Comparison of ENCODE assay signal across 12 cellular contexts in the genomic region with DNA sequence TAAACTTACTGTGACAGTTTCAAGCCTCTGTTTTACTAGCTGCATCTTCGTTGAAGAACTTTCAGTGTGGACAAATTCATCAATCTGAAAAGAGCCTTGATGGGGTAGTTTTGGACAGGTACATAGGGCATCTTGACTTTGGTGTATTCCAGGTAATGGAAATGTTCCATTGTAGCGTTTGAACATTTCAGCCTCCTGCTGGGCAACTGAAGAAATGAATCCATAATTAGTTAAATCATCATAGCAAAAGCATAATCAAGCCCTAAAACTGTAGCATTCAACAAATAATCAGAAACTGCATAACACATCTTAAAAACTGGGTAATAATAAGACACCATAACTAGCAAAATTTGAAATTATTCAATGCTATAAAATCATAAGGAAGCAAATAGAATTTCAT.
A peak's percentile ranks its signal among the peaks of the same experiment; 100 is the strongest.
DNase-seq lines count a peak whose midpoint lies in the region; ATAC-seq and TF ChIP-seq lines count a peak whose summit lies in the region.
"Had no signal": no experiment of that assay in that cellular context is flagged by ENCODE, and none has a peak within 500 bp of the region (broad histone marks: within the 10 kb centered on the region; RNA-seq: fewer than 3 reads in every experiment).

No MANE protein-coding gene starts in this region.

- no peaks in the 10 kb centered on the region for H3K9me3 ChIP-seq in mammary epithelial cell (replicated peaks; ENCODE audit: insufficient read depth, low read length)
- H3K9me3 ChIP-seq: upper lobe of right lung had no signal

- H3K36me3 ChIP-seq in mammary epithelial cell (ENCODE audit: insufficient read depth, low read length), result no peaks in the 10 kb centered on the region

- H3K27ac Mint-ChIP-seq in nephron, result no peak overlapping the region

- H3K4me3 ChIP-seq in LNCaP clone FGC (ENCODE audit: low read depth, low read length) (no peak overlapping the region), mammary epithelial cell (replicated peaks in 1 of 3; ENCODE audit: insufficient read depth in 1 of 3, low read depth in 2 of 3, low read length in 3 of 3) (no peak overlapping the region)
- H3K4me3 ChIP-seq: coronary artery, upper lobe of right lung had no signal

- WGBS in mammary epithelial cell (ENCODE audit: low coverage, missing lambda C conversion rate), result 46% methylated on average over 2 of the region's 2 CpGs

- H3K36me3 Mint-ChIP-seq in nephron (ENCODE audit: low read depth), result peaks cover 9% of the 10 kb centered on the region

- no peaks in the 10 kb centered on the region for H3K27me3 Mint-ChIP-seq in nephron (ENCODE audit: low read depth)

- no peaks in the 10 kb centered on the region for H4K20me1 ChIP-seq in mammary epithelial cell (ENCODE audit: insufficient read depth, low read length)

- no peak overlapping the region for H3K27ac ChIP-seq in mammary epithelial cell (ENCODE audit: insufficient read depth, low read depth, low read length)
- H3K27ac ChIP-seq: coronary artery, upper lobe of right lung had no signal

- H3K4me1 ChIP-seq in mammary epithelial cell (ENCODE audit: insufficient read depth, low read length), result no peaks in the 10 kb centered on the region
- H3K4me1 ChIP-seq: upper lobe of right lung had no signal

- peak; percentile 39 for TF ChIP-seq CTCF in LNCaP clone FGC (IDR thresholded peaks at IDR 0.05; ENCODE audit: control insufficient read depth, extremely low read depth, insufficient read depth)
- TF ChIP-seq CTCF in mammary epithelial cell (conservative IDR thresholded peaks at IDR 0.05 in 1 of 2, IDR thresholded peaks at IDR 0.05 in 1 of 2; ENCODE audit: extremely low read depth in 1 of 2, insufficient read depth in 1 of 2, low read depth in 1 of 2, low read length in 2 of 2), result peak; percentile 9 to 44
- TF ChIP-seq CTCF in nephron (IDR thresholded peaks at IDR 0.05; ENCODE audit: unreplicated experiment in 3 of 3), result peak in 2 of 3 experiments; percentile 12 to 15

- CTCF ChIA-PET in mammary epithelial cell (lab: Charles Lee; ENCODE audit: low non-redundant PET), result no interaction called here

- no TSS peak for BruUV-seq in mammary epithelial cell (replicated peaks; lab: Mats Ljungman, UMichigan)

- no peak overlapping the region for H3K4me3 Mint-ChIP-seq in nephron

- H3K9me3 Mint-ChIP-seq in nephron, result no peaks in the 10 kb centered on the region

- no peak overlapping the region for H3K9ac ChIP-seq in mammary epithelial cell (ENCODE audit: insufficient read depth, low read length)

- in situ Hi-C loops in mammary epithelial cell (cut with MboI; ENCODE audit: low sequenced_read_pairs in 2 of 2), result no loop called here

- no peaks in the 10 kb centered on the region for H3K79me2 ChIP-seq in mammary epithelial cell (ENCODE audit: insufficient read depth, low read length)

- no peaks in the 10 kb centered on the region for H3K4me1 Mint-ChIP-seq in nephron

- no peaks in the 10 kb centered on the region for H3K27me3 ChIP-seq in mammary epithelial cell (ENCODE audit: insufficient read depth, low read length)
- H3K27me3 ChIP-seq: upper lobe of right lung had no signal

- H2AFZ ChIP-seq in mammary epithelial cell (ENCODE audit: low read depth, low read length), result no peak overlapping the region

- intact Hi-C loops in mammary epithelial cell (cut with micrococcal nuclease), result loop anchor here (1.0 kb wide), 1 partner anchor 266 kb away; no protein-coding TSS in a partner anchor

- no peak for ATAC-seq in HG02973 (IDR thresholded peaks at IDR 0.05; ENCODE audit: unreplicated experiment)
- ATAC-seq: upper lobe of right lung had no signal

- H3K4me2 ChIP-seq in mammary epithelial cell (ENCODE audit: insufficient read depth, low read depth, low read length), result no peak overlapping the region

- peak; percentile 5 for DNase-seq in EL
- DNase-seq in LNCaP clone FGC (ENCODE audit: low read depth), result no peak
- no peak for DNase-seq in mammary epithelial cell
- no peak for DNase-seq in medulla oblongata (ENCODE audit: extremely low spot score)
- no peak for DNase-seq in stimulated activated CD4-positive, alpha-beta T cell treated with anti-CD3 and anti-CD28 coated beads, Interleukin-15, amount 100 ng/mL, for 24 hours
- no peak for DNase-seq in DMS114 treated with DMSO at 0.1 percent for 48 hours (lab: John Stamatoyannopoulos, UW; ENCODE audit: unreplicated experiment)
- DNase-seq: head of caudate nucleus, NCI-H1436, upper lobe of right lung had no signal

- dilution Hi-C loops in mammary epithelial cell (cut with HindIII; ENCODE audit: low sequenced_read_pairs), result no loop called here
